11 cellular contexts compared by ENCODE assay signal in genomic region chr7:6753964-6754363, GRCh38. TPM values are rescaled to one million over a fixed set of nuclear protein-coding genes. Genes with fewer than 3 reads are reported as not detected.
DNase-seq lines count a peak whose midpoint lies in the region; ATAC-seq, FAIRE-seq and TF ChIP-seq lines count a peak whose summit lies in the region.
"Not testable (repeated sequence)": the region's sequence is repeated elsewhere in the genome, so short reads cannot be mapped to it uniquely, and the experiment has no call there.
"Had no signal": no experiment of that assay in that cellular context is flagged by ENCODE, and none has a peak within 500 bp of the region (broad histone marks: within the 10 kb centered on the region; RNA-seq: fewer than 3 reads in every experiment).

RSPH10B2 (plus strand) TSS chr7:6754103; CDS start chr7:6757678, 3,575 bp downstream.

- H3K27ac ChIP-seq in GM23248; left ventricle myocardium inferior (replicated peaks); right lobe of liver; pancreas; upper lobe of right lung: not testable (repeated sequence)

- peak; percentile 1 for DNase-seq in GM23248
- peak; percentile 5 for DNase-seq in NCI-H748 (lab: John Stamatoyannopoulos, UW; ENCODE audit: unreplicated experiment)
- DNase-seq in activated T-cell treated with anti-CD3 and anti-CD28 coated beads, Interleukin-2, amount 50 U/mL, for 24 hours, result peak; percentile 33
- DNase-seq in endothelial cell (ENCODE audit: low spot score), result peak; percentile 10
- not testable (repeated sequence) for DNase-seq in left ventricle myocardium inferior
- peak in 2 of 3 donors; percentile 13 to 54 for DNase-seq in right lobe of liver
- peak in 1 of 6 donors; percentile 64 for DNase-seq in pancreas
- peak; percentile 62 for DNase-seq in upper lobe of right lung

- whole genome bisulfite sequencing in GM23248 (ENCODE audit: low coverage in 1 of 2, low lambda C conversion rate in 2 of 2, missing lambda C conversion rate in 2 of 2), 2 experiments, result 13 to 18% methylated on average over 18 to 23 of the region's 38 CpGs
- no CpG with 5 or more reads among the region's 38 CpGs for WGBS in right lobe of liver (ENCODE audit: insufficient coverage, low coverage, low lambda C conversion rate, missing lambda C conversion rate)
- WGBS in pancreas, 2 donors, result 27% methylated on average over 3 to 23 of the region's 38 CpGs

- not testable (repeated sequence) for H3K4me3 Mint-ChIP-seq in activated T-cell treated with anti-CD3 and anti-CD28 coated beads, Interleukin-2, amount 50 U/mL, for 24 hours; endothelial cell (ENCODE audit: unreplicated experiment)

- not testable (repeated sequence) for H3K79me2 ChIP-seq in GM23248 (ENCODE audit: insufficient read depth)

- not testable (repeated sequence) for TF ChIP-seq POLR2A in right lobe of liver (IDR thresholded peaks at IDR 0.05)

- not testable (repeated sequence) for H3K9me2 ChIP-seq in GM23248 (ENCODE audit: insufficient read depth)

- FAIRE-seq in pancreas (lab: Jason Lieb, UNC), result not testable (repeated sequence)

- H3K4me1 Mint-ChIP-seq in activated T-cell treated with anti-CD3 and anti-CD28 coated beads, Interleukin-2, amount 50 U/mL, for 24 hours (ENCODE audit: low read depth); endothelial cell (ENCODE audit: unreplicated experiment): not testable (repeated sequence)

- H4K20me1 ChIP-seq in GM23248 (ENCODE audit: insufficient read depth), result not testable (repeated sequence)

- ATAC-seq in right lobe of liver (peak in 3 of 4 donors; percentile 32 to 47 (median 34)), pancreas (peak in 3 of 4 donors; percentile 59 to 73 (median 65)), upper lobe of right lung (peak; percentile 68)

- not testable (repeated sequence) for H3K9me3 ChIP-seq in GM23248 (ENCODE audit: low read depth); left ventricle myocardium inferior (replicated peaks); right lobe of liver; pancreas; upper lobe of right lung

- not testable (repeated sequence) for H3K36me3 ChIP-seq in GM23248 (ENCODE audit: low read depth); left ventricle myocardium inferior; right lobe of liver; pancreas; upper lobe of right lung

- H3K9ac ChIP-seq in GM23248, result not testable (repeated sequence)

- not testable (repeated sequence) for H2AFZ ChIP-seq in GM23248

- not testable (repeated sequence) for H3K4me2 ChIP-seq in GM23248 (ENCODE audit: unreplicated experiment)

- intact Hi-C loops in left ventricle myocardium inferior (cut with micrococcal nuclease); right lobe of liver (cut with DNase I); pancreas (cut with DNase I); upper lobe of right lung (cut with DNase I): not testable (repeated sequence)

- in situ Hi-C loops in GM23248 (cut with MboI), result not testable (repeated sequence)

- TF ChIP-seq CTCF in endothelial cell (IDR thresholded peaks at IDR 0.05; ENCODE audit: unreplicated experiment); left ventricle myocardium inferior (IDR thresholded peaks at IDR 0.05; ENCODE audit: borderline replicate concordance); right lobe of liver (IDR thresholded peaks at IDR 0.05); pancreas (IDR thresholded peaks at IDR 0.05); upper lobe of right lung (IDR thresholded peaks at IDR 0.05): not testable (repeated sequence)

- not testable (repeated sequence) for H3K27me3 Mint-ChIP-seq in activated T-cell treated with anti-CD3 and anti-CD28 coated beads, Interleukin-2, amount 50 U/mL, for 24 hours; endothelial cell (ENCODE audit: unreplicated experiment)

- H3K4me1 ChIP-seq in GM23248 (ENCODE audit: insufficient read depth); left ventricle myocardium inferior; right lobe of liver; pancreas; upper lobe of right lung: not testable (repeated sequence)

- not testable (repeated sequence) for H3F3A ChIP-seq in GM23248 (ENCODE audit: insufficient read depth)

- H3K9me3 Mint-ChIP-seq in activated T-cell treated with anti-CD3 and anti-CD28 coated beads, Interleukin-2, amount 50 U/mL, for 24 hours; endothelial cell (ENCODE audit: unreplicated experiment): not testable (repeated sequence)

- H3K27ac Mint-ChIP-seq in activated T-cell treated with anti-CD3 and anti-CD28 coated beads, Interleukin-2, amount 50 U/mL, for 24 hours; endothelial cell (ENCODE audit: unreplicated experiment): not testable (repeated sequence)

- not testable (repeated sequence) for H3K27me3 ChIP-seq in GM23248 (replicated peaks; ENCODE audit: insufficient read depth); left ventricle myocardium inferior (ENCODE audit: low read depth); right lobe of liver; pancreas; upper lobe of right lung

- H3K4me3 ChIP-seq in GM23248, right lobe of liver, pancreas, upper lobe of right lung: not testable (repeated sequence)
- peak within 1 kb of the TSS; percentile 52 for H3K4me3 ChIP-seq in left ventricle myocardium inferior

- not testable (repeated sequence) for H3K36me3 Mint-ChIP-seq in activated T-cell treated with anti-CD3 and anti-CD28 coated beads, Interleukin-2, amount 50 U/mL, for 24 hours (ENCODE audit: low read depth); endothelial cell (ENCODE audit: low read depth, unreplicated experiment)

RNA-seq across cellular contexts. Expression of gene RSPH10B2, which starts in this region (rescaled TPM):
- 0.76 TPM in 1 of 2 replicates, not detected in the other for total RNA-seq in GM23248 (2014; rRNA removed; shearing (Covaris generic))
- not detected in 2 replicates for polyA plus RNA-seq in GM23248 (2016; fragmentation: Nextera tagmentation; extraction: Ambion mirVana)
- 0.51 TPM for total RNA-seq in endothelial cell (ENCODE audit: unreplicated experiment)
- not detected for total RNA-seq in left ventricle myocardium inferior
- under 1 TPM in 4 of 6 experiments, not detected in 2; 0.09 to 0.22 (median 0.14) TPM for total RNA-seq in right lobe of liver
- under 1 TPM in 2 of 6 donors, not detected in 4; 0.06 to 0.37 TPM for total RNA-seq in pancreas
- polyA plus RNA-seq in pancreas, result not detected
- total RNA-seq in upper lobe of right lung, result not detected
- total RNA-seq: M059J, RPMI7951 had no signal
- polyA plus RNA-seq: CD4-positive, CD25-positive, alpha-beta regulatory T cell had no signal

Comparison
In these comparisons a context has a peak if more than half of its experiments do, and no peak if none do; other contexts are left out.
1. Peak in DNase-seq in GM23248; RNA of the gene not detected or under 1 TPM.
2. Peak in DNase-seq in endothelial cell; RNA of the gene not detected or under 1 TPM.
3. Peak in DNase-seq and ATAC-seq in right lobe of liver; RNA of the gene not detected or under 1 TPM.
4. Peak in ATAC-seq in pancreas; RNA of the gene not detected or under 1 TPM.
5. Peak in DNase-seq and ATAC-seq in upper lobe of right lung; RNA of the gene not detected or under 1 TPM.